In genomic region chr5:142325677-142326479, GRCh38 we compare ENCODE assay signal across 1 cellular context.
TF ChIP-seq lines count a peak whose summit lies in the region.

No MANE protein-coding gene starts in this region.

TF ChIP-seq in SK-N-SH, 30 proteins besides CTCF, POLR2A, EP300 and RAD21 (continued from another document):
- TF ChIP-seq IRF3 (IDR thresholded peaks at IDR 0.05; ENCODE audit: low read depth, low read length) (no peak), EZH2phosphoT487 (IDR thresholded peaks at IDR 0.05; ENCODE audit: borderline replicate concordance, low read depth) (no peak), NFIC (IDR thresholded peaks at IDR 0.05; ENCODE audit: borderline replicate concordance) (peak; percentile 81), TAF1 (IDR thresholded peaks at IDR 0.05; ENCODE audit: borderline replicate concordance, low read depth, low read length) (peak; percentile 41; the same call in 1 of the 2 replicates), RXRA (IDR thresholded peaks at IDR 0.05; ENCODE audit: borderline replicate concordance, low read depth) (no peak), USF2 (IDR thresholded peaks at IDR 0.05; ENCODE audit: borderline replicate concordance, low read depth, low read length) (no peak), USF1 (IDR thresholded peaks at IDR 0.05; ENCODE audit: borderline replicate concordance, low read depth) (no peak), ELF1 (IDR thresholded peaks at IDR 0.05) (no peak; the same call in 1 of the 2 replicates), FOXM1 (IDR thresholded peaks at IDR 0.05; ENCODE audit: low read depth) (no peak), RCOR1 (IDR thresholded peaks at IDR 0.05; ENCODE audit: low read length) (0 out of 2 replicates have a peak, but pooled peaks have one; percentile 12), FOXJ3 (CRISPR knock-in tag; IDR thresholded peaks at IDR 0.05) (no peak), SMC3 (IDR thresholded peaks at IDR 0.05; ENCODE audit: low read depth, low read length) (peak; percentile 11; the same call in 1 of the 2 replicates), ZBTB33 (IDR thresholded peaks at IDR 0.05; ENCODE audit: borderline replicate concordance, low read depth) (peak; percentile 62; the same call in 1 of the 2 replicates), RFX5 (IDR thresholded peaks at IDR 0.05; ENCODE audit: low read length) (no peak), TCF12 (IDR thresholded peaks at IDR 0.05) (peak; percentile 71), NRF1 (IDR thresholded peaks at IDR 0.05; ENCODE audit: low read depth, low read length) (no peak), GABPA (IDR thresholded peaks at IDR 0.05; ENCODE audit: low read depth) (peak; percentile 38), MEF2A (IDR thresholded peaks at IDR 0.05; ENCODE audit: borderline replicate concordance, low read depth) (no peak), SIN3A (IDR thresholded peaks at IDR 0.05; ENCODE audit: borderline replicate concordance, low read depth, low read length) (peak; percentile 44; the same call in 1 of the 2 replicates)
